In genomic region chr1:43267291-43267805, GRCh38 we compare ENCODE assay signal across 13 cellular contexts. TPM values are rescaled to one million over a fixed set of nuclear protein-coding genes. Genes with fewer than 3 reads are reported as not detected.
DNase-seq lines count a peak whose midpoint lies in the region; ATAC-seq, FAIRE-seq and TF ChIP-seq lines count a peak whose summit lies in the region.
"Had no signal": no experiment of that assay in that cellular context is flagged by ENCODE, and none has a peak within 500 bp of the region (broad histone marks: within the 10 kb centered on the region; RNA-seq: fewer than 3 reads in every experiment).

No MANE protein-coding gene starts in this region.

- intact Hi-C loops in cardiac septum (cut with DNase I), result no loop called here

- H3K4ac ChIP-seq in mesendoderm (ENCODE audit: low read depth, low read length), result no peak overlapping the region

- H2BK5ac ChIP-seq in mesendoderm (ENCODE audit: low read length), result no peak overlapping the region

- DNase-seq in cardiac muscle cell (ENCODE audit: low read depth in 1 of 2, low spot score in 1 of 2) (peak in 1 of 2 donors; percentile 73), cardiac septum (ENCODE audit: low spot score) (no peak), mesendoderm (peak; percentile 65), GM19239 (ENCODE audit: insufficient read length, low spot score) (no peak)
- DNase-seq in T-helper 2 cell treated with Interferon-gamma antibody and Interleukin-4, amounts not matched to agents 5 μg/mL and 100 μg/mL, for 36 hours (ENCODE audit: low spot score), result no peak
- no peak for DNase-seq in stimulated activated CD4-positive, alpha-beta T cell treated with anti-CD3 and anti-CD28 coated beads, Interleukin-4, amount 100 ng/mL, for 24 hours
- DNase-seq: AML-193, naive B cell had no signal

- no peak overlapping the region for H2BK15ac ChIP-seq in mesendoderm (replicated peaks; ENCODE audit: low read depth)

- no peak for FAIRE-seq in GM19239 (lab: Jason Lieb, UNC)
- FAIRE-seq: endothelial cell of umbilical vein, GM18507 had no signal

- no peak overlapping the region for H4K5ac ChIP-seq in mesendoderm (ENCODE audit: low read length)

- no peak overlapping the region for H3K4me3 ChIP-seq in cardiac muscle cell
- H3K4me3 ChIP-seq in duodenal mucosa (ENCODE audit: low read depth in 1 of 2, low read length in 2 of 2), result no peak overlapping the region
- H3K4me3 ChIP-seq in mesendoderm (ENCODE audit: low read length), result no peak overlapping the region
- H3K4me3 ChIP-seq: tibial artery had no signal

- peaks cover 4% of the 10 kb centered on the region for H3K9me3 Mint-ChIP-seq in activated T-helper 17 cell treated with anti-CD3 and anti-CD28 coated beads, Interleukin-2, amount 50 U/mL, for 72 hours
- peaks cover 13% of the 10 kb centered on the region for H3K9me3 Mint-ChIP-seq in T-helper 2 cell treated with Interferon-gamma antibody and Interleukin-4, amounts not matched to agents 5 μg/mL and 100 μg/mL, for 36 hours

- H3K18ac ChIP-seq in mesendoderm (ENCODE audit: low read length), result no peak overlapping the region

- TF ChIP-seq CTCF in cardiac muscle cell (IDR thresholded peaks at IDR 0.05; ENCODE audit: low read depth, low read length), result no peak

- no peaks in the 10 kb centered on the region for H3K36me3 Mint-ChIP-seq in activated T-helper 17 cell treated with anti-CD3 and anti-CD28 coated beads, Interleukin-2, amount 50 U/mL, for 72 hours (ENCODE audit: low read depth)
- H3K36me3 Mint-ChIP-seq in T-helper 2 cell treated with Interferon-gamma antibody and Interleukin-4, amounts not matched to agents 5 μg/mL and 100 μg/mL, for 36 hours (ENCODE audit: low read depth), result peaks cover 1% of the 10 kb centered on the region

- no peak overlapping the region for H2BK120ac ChIP-seq in mesendoderm (ENCODE audit: low read depth, low read length)

- WGBS in mesendoderm (ENCODE audit: extremely low coverage, insufficient coverage, low lambda C conversion rate), result no CpG with 5 or more reads among the region's 9 CpGs

- H3K27ac Mint-ChIP-seq in activated T-helper 17 cell treated with anti-CD3 and anti-CD28 coated beads, Interleukin-2, amount 50 U/mL, for 72 hours, result no peak overlapping the region
- H3K27ac Mint-ChIP-seq in T-helper 2 cell treated with Interferon-gamma antibody and Interleukin-4, amounts not matched to agents 5 μg/mL and 100 μg/mL, for 36 hours, result no peak overlapping the region

- no peaks in the 10 kb centered on the region for H3K79me2 ChIP-seq in mesendoderm (ENCODE audit: control insufficient read depth, insufficient read depth, low read length)

- ATAC-seq in activated T-helper 17 cell treated with anti-CD3 and anti-CD28 coated beads, Interleukin-2, amount 50 U/mL, for 72 hours (replicated peaks), result no peak

- H3K27me3 Mint-ChIP-seq in activated T-helper 17 cell treated with anti-CD3 and anti-CD28 coated beads, Interleukin-2, amount 50 U/mL, for 72 hours, result peaks cover 29% of the 10 kb centered on the region
- H3K27me3 Mint-ChIP-seq in T-helper 2 cell treated with Interferon-gamma antibody and Interleukin-4, amounts not matched to agents 5 μg/mL and 100 μg/mL, for 36 hours (ENCODE audit: low read depth), result peaks cover 16% of the 10 kb centered on the region

- no peaks in the 10 kb centered on the region for H3K79me1 ChIP-seq in mesendoderm (ENCODE audit: low read length)

- H3K27me3 ChIP-seq in cardiac muscle cell, result no peaks in the 10 kb centered on the region
- no peaks in the 10 kb centered on the region for H3K27me3 ChIP-seq in duodenal mucosa (ENCODE audit: control insufficient read depth in 1 of 2, insufficient read depth in 2 of 2, low read length in 2 of 2)
- no peaks in the 10 kb centered on the region for H3K27me3 ChIP-seq in mesendoderm (ENCODE audit: insufficient read depth, low read length, poor library complexity)

- H3K9ac ChIP-seq in duodenal mucosa (ENCODE audit: low read depth in 1 of 2, low read length in 2 of 2) (peak overlapping the region in 1 of 2 donors; percentile 34), mesendoderm (ENCODE audit: low read length) (no peak overlapping the region)

- H3K27ac ChIP-seq in cardiac muscle cell (peak overlapping the region; percentile 35), duodenal mucosa (ENCODE audit: low read depth, low read length) (peak overlapping the region; percentile 67), mesendoderm (ENCODE audit: low read depth, low read length) (no peak overlapping the region)
- H3K27ac ChIP-seq: tibial artery had no signal

- H3K4me2 ChIP-seq in mesendoderm (ENCODE audit: low read length), result no peak overlapping the region

- H3K23ac ChIP-seq in mesendoderm (ENCODE audit: low read length), result no peak overlapping the region

- no peak overlapping the region for H3K56ac ChIP-seq in mesendoderm (ENCODE audit: low read length)

- H3K9me3 ChIP-seq in cardiac muscle cell (ENCODE audit: low read depth), result no peaks in the 10 kb centered on the region
- H3K9me3 ChIP-seq in duodenal mucosa (ENCODE audit: control insufficient read depth in 1 of 2, low read length in 2 of 2), result no peaks in the 10 kb centered on the region
- H3K9me3 ChIP-seq: tibial artery had no signal

- no peak overlapping the region for H2AK5ac ChIP-seq in mesendoderm (ENCODE audit: low read length)

- H3K36me3 ChIP-seq in cardiac muscle cell (no peaks in the 10 kb centered on the region), duodenal mucosa (ENCODE audit: control insufficient read depth in 1 of 2, insufficient read depth in 2 of 2, low read length in 2 of 2) (no peaks in the 10 kb centered on the region), mesendoderm (ENCODE audit: control insufficient read depth, insufficient read depth, low read length) (no peaks in the 10 kb centered on the region)
- H3K36me3 ChIP-seq: tibial artery had no signal

- no peak overlapping the region for H3K4me3 Mint-ChIP-seq in activated T-helper 17 cell treated with anti-CD3 and anti-CD28 coated beads, Interleukin-2, amount 50 U/mL, for 72 hours
- H3K4me3 Mint-ChIP-seq in T-helper 2 cell treated with Interferon-gamma antibody and Interleukin-4, amounts not matched to agents 5 μg/mL and 100 μg/mL, for 36 hours, result no peak overlapping the region

- H4K8ac ChIP-seq in mesendoderm (ENCODE audit: low read depth, low read length), result no peak overlapping the region

- peaks cover 10% of the 10 kb centered on the region for H3K4me1 Mint-ChIP-seq in activated T-helper 17 cell treated with anti-CD3 and anti-CD28 coated beads, Interleukin-2, amount 50 U/mL, for 72 hours
- H3K4me1 Mint-ChIP-seq in T-helper 2 cell treated with Interferon-gamma antibody and Interleukin-4, amounts not matched to agents 5 μg/mL and 100 μg/mL, for 36 hours (ENCODE audit: low read depth), result peaks cover 9% of the 10 kb centered on the region

- H3K4me1 ChIP-seq in cardiac muscle cell (ENCODE audit: low read depth), result peaks cover 10% of the 10 kb centered on the region
- H3K4me1 ChIP-seq in duodenal mucosa (ENCODE audit: control insufficient read depth in 1 of 2, insufficient read depth in 2 of 2, low read length in 2 of 2), result peaks cover 18 to 43% of the 10 kb centered on the region in 2 donors
- H3K4me1 ChIP-seq in mesendoderm (ENCODE audit: control insufficient read depth, low read depth, low read length), result peaks cover 2% of the 10 kb centered on the region

RNA-seq across cellular contexts. Expression of gene TMEM125, which starts 2.4 kb away (rescaled TPM):
- 2.0 and 2.3 TPM in 2 replicates for total RNA-seq in cardiac muscle cell
- polyA plus RNA-seq in cardiac muscle cell, result 2.0 and 2.7 TPM in 2 replicates
- total RNA-seq in cardiac septum, result not detected
- 10.8 TPM for polyA plus RNA-seq in mesendoderm (2013, experiment 1 of 2)
- 8.4 TPM for polyA plus RNA-seq in mesendoderm (2013, experiment 2 of 2)
- total RNA-seq in activated T-helper 17 cell treated with anti-CD3 and anti-CD28 coated beads, Interleukin-2, amount 50 U/mL, for 72 hours, result not detected
- total RNA-seq: endothelial cell of umbilical vein had no signal

RNA-seq across cellular contexts. Expression of gene C1orf210, which starts 18.0 kb away (rescaled TPM):
- total RNA-seq in cardiac muscle cell (0.12 TPM in 1 of 2 replicates, not detected in the other), cardiac septum (not detected)
- not detected in 2 replicates for polyA plus RNA-seq in cardiac muscle cell
- 5.0 TPM for polyA plus RNA-seq in mesendoderm (2013, experiment 1 of 2)
- 4.9 TPM for polyA plus RNA-seq in mesendoderm (2013, experiment 2 of 2)
- total RNA-seq in activated T-helper 17 cell treated with anti-CD3 and anti-CD28 coated beads, Interleukin-2, amount 50 U/mL, for 72 hours, result not detected
- total RNA-seq: endothelial cell of umbilical vein had no signal
- polyA plus RNA-seq: endothelial cell of umbilical vein had no signal

RNA-seq across cellular contexts. Expression of gene TIE1, which starts 33.4 kb away (rescaled TPM):
- 2.2 and 5.0 TPM in 2 replicates for total RNA-seq in cardiac muscle cell
- 4.3 TPM in 1 of 2 replicates, not detected in the other for polyA plus RNA-seq in cardiac muscle cell
- 27.7 TPM for total RNA-seq in cardiac septum
- polyA plus RNA-seq in mesendoderm (2013, experiment 1 of 2), result 1.3 TPM
- polyA plus RNA-seq in mesendoderm (2013, experiment 2 of 2), result 2.1 TPM
- total RNA-seq in activated T-helper 17 cell treated with anti-CD3 and anti-CD28 coated beads, Interleukin-2, amount 50 U/mL, for 72 hours, result under 1 TPM in 1 of 2 donors, not detected in 1; 0.61 TPM
